In genomic region chr15:55281517-55282227, GRCh38 we compare ENCODE assay signal across 1 cellular context.
TF ChIP-seq lines count a peak whose summit lies in the region.

No MANE protein-coding gene starts in this region.

TF ChIP-seq in HepG2, 621 proteins besides CTCF, POLR2A, EP300 and RAD21:
- no peak for TF ChIP-seq SRSF4 (IDR thresholded peaks at IDR 0.05; ENCODE audit: low read depth, low read length, poor library complexity, severe bottlenecking)
- no peak for TF ChIP-seq AKAP8 (CRISPR knock-in tag; IDR thresholded peaks at IDR 0.05)
- TF ChIP-seq MIER3 (CRISPR knock-in tag; IDR thresholded peaks at IDR 0.05; ENCODE audit: borderline replicate concordance), result no peak
- TF ChIP-seq MLLT10 (CRISPR knock-in tag; IDR thresholded peaks at IDR 0.05), result no peak
- TF ChIP-seq, protein P1, sequence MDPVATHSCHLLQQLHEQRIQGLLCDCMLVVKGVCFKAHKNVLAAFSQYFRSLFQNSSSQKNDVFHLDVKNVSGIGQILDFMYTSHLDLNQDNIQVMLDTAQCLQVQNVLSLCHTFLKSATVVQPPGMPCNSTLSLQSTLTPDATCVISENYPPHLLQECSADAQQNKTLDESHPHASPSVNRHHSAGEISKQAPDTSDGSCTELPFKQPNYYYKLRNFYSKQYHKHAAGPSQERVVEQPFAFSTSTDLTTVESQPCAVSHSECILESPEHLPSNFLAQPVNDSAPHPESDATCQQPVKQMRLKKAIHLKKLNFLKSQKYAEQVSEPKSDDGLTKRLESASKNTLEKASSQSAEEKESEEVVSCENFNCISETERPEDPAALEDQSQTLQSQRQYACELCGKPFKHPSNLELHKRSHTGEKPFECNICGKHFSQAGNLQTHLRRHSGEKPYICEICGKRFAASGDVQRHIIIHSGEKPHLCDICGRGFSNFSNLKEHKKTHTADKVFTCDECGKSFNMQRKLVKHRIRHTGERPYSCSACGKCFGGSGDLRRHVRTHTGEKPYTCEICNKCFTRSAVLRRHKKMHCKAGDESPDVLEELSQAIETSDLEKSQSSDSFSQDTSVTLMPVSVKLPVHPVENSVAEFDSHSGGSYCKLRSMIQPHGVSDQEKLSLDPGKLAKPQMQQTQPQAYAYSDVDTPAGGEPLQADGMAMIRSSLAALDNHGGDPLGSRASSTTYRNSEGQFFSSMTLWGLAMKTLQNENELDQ (CRISPR knock-in tag; IDR thresholded peaks at IDR 0.05; ENCODE audit: borderline replicate concordance), result no peak
- no peak for TF ChIP-seq AGO2 (optimal IDR thresholded peaks at IDR 0.05; ENCODE audit: low read depth, low read length)
TF ChIP-seq in HepG2: peak in this region for 0.
